ENCODE assay signal across 24 cellular contexts in genomic region chr2:58710795-58711279, GRCh38.
DNase-seq lines count a peak whose midpoint lies in the region; FAIRE-seq and TF ChIP-seq lines count a peak whose summit lies in the region.
"Had no signal": no experiment of that assay in that cellular context is flagged by ENCODE, and none has a peak within 500 bp of the region (broad histone marks: within the 10 kb centered on the region; RNA-seq: fewer than 3 reads in every experiment).

No MANE protein-coding gene starts in this region.

- 77% methylated on average over 8 of the region's 8 CpGs for WGBS in mesenchymal stem cell

- H2BK12ac ChIP-seq in mesenchymal stem cell (ENCODE audit: low read length in 2 of 2): no peak overlapping the region

- no peak overlapping the region for H3K18ac ChIP-seq in mesenchymal stem cell (ENCODE audit: low read depth in 1 of 2, low read length in 2 of 2)

- no peak overlapping the region for H3K4me3 ChIP-seq in mesenchymal stem cell (ENCODE audit: insufficient read depth in 1 of 2, low read depth in 1 of 2, low read length in 2 of 2)
- H3K4me3 ChIP-seq: lower lobe of right lung, PC-9, SJCRH30, stomach, tibial artery had no signal

- in situ Hi-C loops in KBM-7 (cut with MboI; ENCODE audit: low pct_unique_long_range_greater_than_20kb, low sequenced_read_pairs): no loop called here

- H3K9ac ChIP-seq in mesenchymal stem cell (ENCODE audit: low read length): no peak overlapping the region

- no peak overlapping the region for H2BK15ac ChIP-seq in mesenchymal stem cell (ENCODE audit: low read depth, poor library complexity, severe bottlenecking)

- no peak for FAIRE-seq in GM12891 (lab: Jason Lieb, UNC)
- FAIRE-seq: GM12892, keratinocyte had no signal

- no peak for TF ChIP-seq POLR2A in GM12891 (IDR thresholded peaks at IDR 0.05; ENCODE audit: low read depth, low read length)

- H3K36me3 ChIP-seq in mesenchymal stem cell (ENCODE audit: control insufficient read depth in 1 of 2, insufficient read depth in 2 of 2, low read depth in 1 of 2, low read length in 2 of 2): no peaks in the 10 kb centered on the region
- H3K36me3 ChIP-seq: lower lobe of right lung, SJCRH30, stomach, tibial artery had no signal

- H3K23ac ChIP-seq in mesenchymal stem cell (ENCODE audit: low read length in 2 of 2): no peak overlapping the region

- H3K27me3 ChIP-seq in mesenchymal stem cell (ENCODE audit: control insufficient read depth in 1 of 2, insufficient read depth in 1 of 2, low read length in 2 of 2): no peaks in the 10 kb centered on the region
- H3K27me3 ChIP-seq: stomach, tibial artery had no signal

- H4K91ac ChIP-seq in mesenchymal stem cell (ENCODE audit: low read length): no peak overlapping the region

- H3K79me1 ChIP-seq in mesenchymal stem cell (replicated peaks; ENCODE audit: low read length, poor library complexity, severe bottlenecking): no peaks in the 10 kb centered on the region

- DNase-seq in KBM-7: peak; percentile 94
- DNase-seq in NCI-H1694 (lab: John Stamatoyannopoulos, UW): peak; percentile 21
- peak; percentile 91 for DNase-seq in SIG-M5 treated with dmso at 0.1 percent for 504 hours (lab: John Stamatoyannopoulos, UW; ENCODE audit: unreplicated experiment)
- DNase-seq in mesenchymal stem cell: peak; percentile 30
- no peak for DNase-seq in activated gamma-delta T cell (lab: John Stamatoyannopoulos, UW)
- no peak for DNase-seq in GM12891 (ENCODE audit: insufficient read length, low spot score)
- DNase-seq in GM19240 (ENCODE audit: insufficient read length, low spot score): no peak
- DNase-seq: activated naive CD4-positive, alpha-beta T cell; activated T-cell treated with anti-CD3 and anti-CD28 coated beads, Interleukin-2, amount 50 U/mL, for 24 hours; amniotic stem cell; effector memory CD4-positive, alpha-beta T cell; H9; lower lobe of right lung; NCI-H187 treated with DMSO at 0.1 percent for 48 hours; NCI-H2227 treated with DMSO at 0.1 percent for 48 hours; NCI-H774; PC-9; SJCRH30; stimulated activated CD4-positive, alpha-beta T cell treated with anti-CD3 and anti-CD28 coated beads, Interleukin-15, amount 100 ng/mL, for 24 hours; stomach; T-helper 1 cell; tibial artery had no signal

- H3K4ac ChIP-seq in mesenchymal stem cell (ENCODE audit: low read depth in 1 of 2, low read length in 2 of 2): no peak overlapping the region

- no peak overlapping the region for H3K14ac ChIP-seq in mesenchymal stem cell (ENCODE audit: low read length in 2 of 2)

- no peak overlapping the region for H2AFZ ChIP-seq in mesenchymal stem cell (ENCODE audit: low read depth, low read length)
- H2AFZ ChIP-seq: PC-9 had no signal

- H3K27ac ChIP-seq in mesenchymal stem cell (ENCODE audit: low read length, poor library complexity, severe bottlenecking): no peak overlapping the region
- H3K27ac ChIP-seq: lower lobe of right lung, PC-9, SJCRH30, stomach, tibial artery had no signal

- H2BK120ac ChIP-seq in mesenchymal stem cell (ENCODE audit: low read depth, low read length): no peak overlapping the region

- no peak overlapping the region for H2BK5ac ChIP-seq in mesenchymal stem cell (ENCODE audit: low read depth, low read length, poor library complexity, severe bottlenecking)

- no peaks in the 10 kb centered on the region for H3K9me3 ChIP-seq in mesenchymal stem cell (ENCODE audit: control insufficient read depth, low read length)
- H3K9me3 ChIP-seq: lower lobe of right lung, SJCRH30, stomach, tibial artery had no signal

- H2AK5ac ChIP-seq in mesenchymal stem cell (ENCODE audit: low read length, severe bottlenecking): no peak overlapping the region

- no peak overlapping the region for H4K8ac ChIP-seq in mesenchymal stem cell (ENCODE audit: low read length)

- no peak overlapping the region for H3K4me2 ChIP-seq in mesenchymal stem cell (ENCODE audit: low read length, poor library complexity, severe bottlenecking)
- H3K4me2 ChIP-seq: PC-9 had no signal

- no peaks in the 10 kb centered on the region for H3K4me1 ChIP-seq in mesenchymal stem cell (ENCODE audit: control insufficient read depth, insufficient read depth, low read depth, low read length)
- H3K4me1 ChIP-seq: lower lobe of right lung, SJCRH30, stomach, tibial artery had no signal

TF ChIP-seq in GM12891, 5 proteins besides CTCF, POLR2A, EP300 and RAD21:
- TF ChIP-seq POU2F2 (IDR thresholded peaks at IDR 0.05; ENCODE audit: low read depth, low read length) (no peak), TAF1 (IDR thresholded peaks at IDR 0.05; ENCODE audit: low read depth, low read length) (no peak), POLR2AphosphoS5 (IDR thresholded peaks at IDR 0.05; ENCODE audit: low read depth, low read length) (no peak), PAX5 (IDR thresholded peaks at IDR 0.05; ENCODE audit: insufficient read depth, low read length, severe bottlenecking) (no peak), SPI1 (IDR thresholded peaks at IDR 0.05; ENCODE audit: low read depth, low read length) (no peak)

Comparison
In these comparisons a context has a peak if more than half of its experiments do, and no peak if none do; other contexts are left out.
1. DNase-seq: peak in KBM-7 (single experiment), NCI-H1694 (single experiment), SIG-M5 treated with dmso at 0.1 percent for 504 hours (single experiment) and mesenchymal stem cell (single experiment); none in activated gamma-delta T cell (single experiment), GM12891 (single experiment) and GM19240 (single experiment).